In the genomic region with DNA sequence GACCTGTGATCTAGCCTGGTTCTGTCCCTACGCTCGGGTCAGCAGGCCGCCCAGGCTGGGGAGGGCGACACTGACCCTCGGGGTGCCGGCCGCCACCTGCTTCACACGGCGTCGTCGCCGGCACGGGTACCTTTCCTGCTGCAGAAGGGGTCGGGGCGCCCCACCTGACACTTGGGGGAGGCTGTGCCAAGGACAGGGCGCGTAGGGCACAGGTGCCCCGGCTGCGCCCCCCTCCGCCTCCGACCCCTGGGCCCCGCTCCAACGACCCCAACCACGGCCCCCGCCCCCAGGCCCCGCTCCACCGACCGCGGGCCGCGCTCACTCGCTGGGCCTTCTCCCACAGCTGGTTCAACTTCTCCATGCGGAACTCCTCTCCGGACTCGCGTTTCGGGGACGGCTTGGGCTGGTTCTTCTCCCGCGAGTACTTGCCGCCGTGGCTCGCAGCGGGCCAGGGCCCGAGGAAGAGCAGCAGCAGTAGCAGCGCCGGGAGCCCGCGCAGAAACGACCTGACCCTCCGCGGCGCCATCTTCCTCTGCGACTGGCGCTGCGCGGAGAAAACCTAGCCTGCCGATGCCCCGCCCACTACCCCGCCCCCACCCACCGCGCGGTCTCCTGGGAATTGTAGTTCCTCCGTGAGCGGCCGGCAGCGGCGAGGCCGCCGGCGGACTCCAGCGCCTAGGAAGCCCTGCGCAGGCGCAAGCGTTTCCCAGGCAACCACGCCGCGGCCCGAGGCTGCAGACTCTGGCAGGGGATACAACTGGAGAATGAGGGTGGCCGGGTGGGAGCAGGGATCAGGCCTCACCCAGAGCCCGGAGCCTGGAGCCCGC, we compare ENCODE assay signal across 8 cellular contexts. TPM values are rescaled to one million over a fixed set of nuclear protein-coding genes. Genes with fewer than 3 reads are reported as not detected.
DNase-seq lines count a peak whose midpoint lies in the region; ATAC-seq and TF ChIP-seq lines count a peak whose summit lies in the region.

A gene with protein sequence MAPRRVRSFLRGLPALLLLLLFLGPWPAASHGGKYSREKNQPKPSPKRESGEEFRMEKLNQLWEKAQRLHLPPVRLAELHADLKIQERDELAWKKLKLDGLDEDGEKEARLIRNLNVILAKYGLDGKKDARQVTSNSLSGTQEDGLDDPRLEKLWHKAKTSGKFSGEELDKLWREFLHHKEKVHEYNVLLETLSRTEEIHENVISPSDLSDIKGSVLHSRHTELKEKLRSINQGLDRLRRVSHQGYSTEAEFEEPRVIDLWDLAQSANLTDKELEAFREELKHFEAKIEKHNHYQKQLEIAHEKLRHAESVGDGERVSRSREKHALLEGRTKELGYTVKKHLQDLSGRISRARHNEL (minus strand): TSS at position 536 of the 827 bp plus-strand sequence. CDS start 10 bp downstream, at position 526.

- peak within 1 kb of the TSS; percentile 50 to 61 for H3K27ac ChIP-seq in mucosa of rectum (ENCODE audit: low read depth in 2 of 2, low read length in 2 of 2)

- H3K9me3 Mint-ChIP-seq in Calu3 (ENCODE audit: low read depth, unreplicated experiment), result no peaks in the 10 kb centered on the region

- H3K27ac Mint-ChIP-seq in Calu3 (ENCODE audit: unreplicated experiment), result peak within 1 kb of the TSS; percentile 80

- no TSS peak for BruUV-seq in Calu3 (replicated peaks; lab: Mats Ljungman, UMichigan)

- DNase-seq in Calu3 (peak; percentile 86), HuH-7.5 (ENCODE audit: low spot score) (peak; percentile 100), OCI-M1 (lab: John Stamatoyannopoulos, UW) (peak; percentile 91), activated T-cell treated with anti-CD3 and anti-CD28 coated beads for 48 hours (ENCODE audit: low read depth) (peak; percentile 84), erythroblast (lab: John Stamatoyannopoulos, UW) (peak; percentile 90 to 94)
- peak; percentile 91 for DNase-seq in stimulated activated CD8-positive, alpha-beta memory T cell treated with anti-CD3 and anti-CD28 coated beads, Interleukin-4, amount 100 ng/mL, for 48 hours

- no peak for TF ChIP-seq CTCF in Calu3 (IDR thresholded peaks at IDR 0.05; ENCODE audit: unreplicated experiment)

- H3K4me3 Mint-ChIP-seq in Calu3 (ENCODE audit: low read depth, unreplicated experiment), result peak within 1 kb of the TSS; percentile 94

- H3K4me3 ChIP-seq in mucosa of rectum (ENCODE audit: low read length in 2 of 2), result peak within 1 kb of the TSS; percentile 87 to 94

- no peaks in the 10 kb centered on the region for H3K27me3 ChIP-seq in mucosa of rectum (ENCODE audit: control insufficient read depth in 2 of 2, insufficient read depth in 2 of 2, low read length in 2 of 2)

- CTCF ChIA-PET in Calu3 (lab: Charles Lee), result interaction anchor here (0.7 kb wide), 1 partner anchor 97 kb away, joined by 3 read pairs; no protein-coding TSS in a partner anchor

- H3K36me3 Mint-ChIP-seq in Calu3 (ENCODE audit: insufficient read depth, unreplicated experiment), result peaks cover 21% of the 10 kb centered on the region

- peak within 1 kb of the TSS; percentile 84 to 87 for H3K9ac ChIP-seq in mucosa of rectum (ENCODE audit: low read depth in 1 of 2, low read length in 2 of 2)

- H3K27me3 Mint-ChIP-seq in Calu3 (ENCODE audit: unreplicated experiment), result peaks cover 31% of the 10 kb centered on the region

- no peaks in the 10 kb centered on the region for H3K9me3 ChIP-seq in mucosa of rectum (ENCODE audit: control insufficient read depth in 2 of 2, low read length in 2 of 2)

- intact Hi-C loops in Calu3 (cut with micrococcal nuclease; ENCODE audit: unreplicated experiment), result no loop called here

- ATAC-seq in GM21447 (IDR thresholded peaks at IDR 0.05; ENCODE audit: unreplicated experiment), result peak; percentile 78

- TF ChIP-seq POLR2A in erythroblast (IDR thresholded peaks at IDR 0.05; ENCODE audit: low read length), result peak; percentile 68

- peaks cover 8% of the 10 kb centered on the region for H3K4me1 Mint-ChIP-seq in Calu3 (ENCODE audit: low read depth, unreplicated experiment)

- peaks cover 7 to 15% of the 10 kb centered on the region in 2 donors for H3K36me3 ChIP-seq in mucosa of rectum (ENCODE audit: control insufficient read depth in 2 of 2, insufficient read depth in 2 of 2, low read length in 2 of 2)

- peaks cover 14 to 23% of the 10 kb centered on the region in 2 donors for H3K4me1 ChIP-seq in mucosa of rectum (ENCODE audit: control insufficient read depth in 2 of 2, insufficient read depth in 2 of 2, low read length in 2 of 2)

RNA-seq across cellular contexts. Expression of the gene that starts here (rescaled TPM):
- 88.5 and 97.3 TPM in 2 replicates for total RNA-seq in Calu3 (2022)

Comparison
In these comparisons a context has a peak if more than half of its experiments do, and no peak if none do; other contexts are left out.
1. Peak in every context shown above with its lines: DNase-seq, ATAC-seq, H3K4me3 ChIP-seq and H3K27ac ChIP-seq.